ENCODE assay signal across 8 cellular contexts in genomic region chr6:28657756-28658465, GRCh38.
DNase-seq lines count a peak whose midpoint lies in the region; ATAC-seq, FAIRE-seq and TF ChIP-seq lines count a peak whose summit lies in the region.

No MANE protein-coding gene starts in this region.

- H3K4me2 ChIP-seq in H1 (ENCODE audit: insufficient read depth in 1 of 2, low read depth in 2 of 2, low read length in 2 of 2) = peak overlapping the region; percentile 62 to 86

- H3K9me3 ChIP-seq in HEK293 (ENCODE audit: control insufficient read depth, insufficient read depth, low read depth, low read length) = no peaks in the 10 kb centered on the region
- no peaks in the 10 kb centered on the region for H3K9me3 ChIP-seq in H1 (ENCODE audit: insufficient read depth in 2 of 2, low read depth in 1 of 2, low read length in 1 of 2)

- WGBS in H1 (ENCODE audit: extremely low coverage in 1 of 2, insufficient coverage in 1 of 2, insufficient read length in 1 of 2, insufficient replicate concordance in 2 of 2, low coverage in 1 of 2, low lambda C conversion rate in 2 of 2, missing lambda C conversion rate in 1 of 2), 2 experiments = 4% methylated on average over 27 of the region's 27 CpGs; no CpG with 5 or more reads in 1 of the 2 experiments

- no peak overlapping the region for H4K5ac ChIP-seq in H1 (ENCODE audit: insufficient read length, low read depth, low read length)

- no peak overlapping the region for H3K4ac ChIP-seq in H1 (replicated peaks; ENCODE audit: insufficient read length, low read depth, low read length)

- DNase-seq in COR-L47 (lab: John Stamatoyannopoulos, UW) (peak; percentile 26), NCI-H2227 treated with DMSO at 0.1 percent for 48 hours (lab: John Stamatoyannopoulos, UW) (peak; percentile 83), H1 (ENCODE audit: low read depth in 1 of 2, low spot score in 2 of 2) (peak in 1 of 2 experiments; percentile 68), mesothelial cell of epicardium (ENCODE audit: low spot score in 2 of 2, unreplicated experiment in 2 of 2) (peak in 1 of 2 experiments; percentile 66), amniotic stem cell (lab: John Stamatoyannopoulos, UW) (no peak)
- peak; percentile 69 to 79 for DNase-seq in activated CD4-positive, alpha-beta T cell treated with anti-CD3 and anti-CD28 coated beads, Interleukin-2, amount 50 U/mL, for 48 hours
- peak; percentile 65 for DNase-seq in stimulated activated naive CD8-positive, alpha-beta T cell treated with anti-CD3 and anti-CD28 coated beads, Interleukin-15, Interleukin-2, amounts not matched to agents 100 U/mL and 50 U/mL, for 24 hours

- H2AK5ac ChIP-seq in H1 (ENCODE audit: low read depth, low read length) = no peak overlapping the region

- H2BK120ac ChIP-seq in H1 (replicated peaks; ENCODE audit: low read depth, low read length) = no peak overlapping the region

- H3K4me1 ChIP-seq in HEK293 (ENCODE audit: control insufficient read depth, insufficient read depth, low read length) (peaks cover 9% of the 10 kb centered on the region; the same call in 1 of the 2 replicates), H1 (replicated peaks in 1 of 4; ENCODE audit: control insufficient read depth in 3 of 4, insufficient read depth in 4 of 4, low read length in 3 of 4) (no peaks in the 10 kb centered on the region)

- H3K36me3 ChIP-seq in HEK293 (ENCODE audit: control insufficient read depth in 2 of 2, insufficient read depth in 1 of 2, low read length in 2 of 2) (no peaks in the 10 kb centered on the region), H1 (ENCODE audit: control insufficient read depth in 2 of 4, insufficient read depth in 4 of 4, low read length in 3 of 4) (no peaks in the 10 kb centered on the region)

- H3K4me3 ChIP-seq in HEK293 (ENCODE audit: low read depth, low read length) (peak overlapping the region; percentile 64), H1 (ENCODE audit: extremely low read depth in 1 of 4, insufficient read depth in 2 of 4, low read depth in 3 of 4, low read length in 4 of 4) (peak overlapping the region; percentile 70 to 97 (median 81))

- H2BK20ac ChIP-seq in H1 (ENCODE audit: low read length) = no peak overlapping the region

- no peak overlapping the region for H2BK12ac ChIP-seq in H1 (ENCODE audit: low read depth, low read length)

- H2BK5ac ChIP-seq in H1 (ENCODE audit: low read depth, low read length) = no peak overlapping the region

- H3K14ac ChIP-seq in H1 (ENCODE audit: insufficient read length) = no peak overlapping the region

- peak overlapping the region; percentile 92 for H2AFZ ChIP-seq in H1 (ENCODE audit: low read length)

- TF ChIP-seq EP300 in H1 (IDR thresholded peaks at IDR 0.05; ENCODE audit: borderline replicate concordance in 1 of 2, low read depth in 2 of 2, low read length in 2 of 2) = no peak

- no peak overlapping the region for H4K8ac ChIP-seq in H1 (ENCODE audit: extremely low read depth, insufficient read depth, low read length)

- POLR2A ChIA-PET in HEK293 (lab: Yijun Ruan, JAX) = interaction anchor here (1.3 to 1.7 kb wide), 3 partner anchors 16 to 71 kb away, joined by 4 to 6 read pairs (median 4); a partner anchor contains a TSS
- POLR2A ChIA-PET in H1 (lab: Charles Lee; ENCODE audit: partially characterized antibody) = interaction anchor here (0.7 kb wide), 1 partner anchor 25 kb away, joined by 3 read pairs; no protein-coding TSS in a partner anchor

- H4K20me1 ChIP-seq in H1 (replicated peaks in 1 of 2; ENCODE audit: control insufficient read depth in 1 of 2, insufficient read depth in 2 of 2, low read length in 2 of 2) = no peaks in the 10 kb centered on the region

- H3K9ac ChIP-seq in H1 (replicated peaks in 1 of 4; ENCODE audit: extremely low read depth in 1 of 4, low read depth in 3 of 4, low read length in 3 of 4) = peak overlapping the region; percentile 39 to 45 (median 42); a peak in 6 of 7 replicates

- no peak overlapping the region for H4K91ac ChIP-seq in H1 (replicated peaks; ENCODE audit: insufficient read length, low read length)

- no peaks in the 10 kb centered on the region for H3K36me3 Mint-ChIP-seq in mesothelial cell of epicardium

- FAIRE-seq in H1 (lab: Jason Lieb, UNC) = peak; percentile 36

- no peak overlapping the region for H3K23ac ChIP-seq in H1 (ENCODE audit: insufficient read length)

- H3K9me3 Mint-ChIP-seq in mesothelial cell of epicardium = no peaks in the 10 kb centered on the region

- peak overlapping the region; percentile 89 for H3K27ac Mint-ChIP-seq in mesothelial cell of epicardium

- ATAC-seq in stimulated activated naive CD8-positive, alpha-beta T cell treated with anti-CD3 and anti-CD28 coated beads, Interleukin-15, Interleukin-2, amounts not matched to agents 100 U/mL and 50 U/mL, for 24 hours = peak; percentile 99

- H3K4me3 Mint-ChIP-seq in mesothelial cell of epicardium = peak overlapping the region; percentile 85

- no peaks in the 10 kb centered on the region for H3K79me2 ChIP-seq in H1 (ENCODE audit: control insufficient read depth in 1 of 2, insufficient read depth in 2 of 2, low read length in 2 of 2)

- no peak overlapping the region for H2BK15ac ChIP-seq in H1 (ENCODE audit: low read length)

- TF ChIP-seq POLR2A in H1 (IDR thresholded peaks at IDR 0.05; ENCODE audit: control extremely low read depth in 1 of 2, low read depth in 2 of 2, low read length in 2 of 2) = no peak

- peaks cover 10% of the 10 kb centered on the region; the same call in 1 of the 2 replicates for H3K23me2 ChIP-seq in H1 (ENCODE audit: low read depth, low read length)

- no peak overlapping the region for H3K18ac ChIP-seq in H1 (ENCODE audit: extremely low read depth, low read length)

- TF ChIP-seq CTCF in HEK293 (tag by site-specific recombination; IDR thresholded peaks at IDR 0.05) (no peak), H1 (IDR thresholded peaks at IDR 0.05; ENCODE audit: control extremely low read depth in 1 of 3, insufficient read depth in 1 of 3, low read depth in 1 of 3, low read length in 3 of 3) (no peak), mesothelial cell of epicardium (IDR thresholded peaks at IDR 0.05; ENCODE audit: unreplicated experiment) (no peak)

- H3K79me1 ChIP-seq in H1 (ENCODE audit: low read depth, low read length) = no peaks in the 10 kb centered on the region

- H3K27ac ChIP-seq in HEK293 (ENCODE audit: extremely low read depth, low read depth, low read length) (no peak overlapping the region), H1 (ENCODE audit: low read depth, low read length) (no peak overlapping the region)

- peaks cover 0 to 5% (median 2%) of the 10 kb centered on the region in 4 experiments; a peak in 4 of 7 replicates for H3K27me3 ChIP-seq in H1 (replicated peaks in 1 of 4; ENCODE audit: control insufficient read depth in 3 of 4, extremely low read depth in 1 of 4, insufficient read depth in 3 of 4, low read length in 3 of 4)

- TF ChIP-seq RAD21 in H1 (IDR thresholded peaks at IDR 0.05 in 1 of 2, conservative IDR thresholded peaks at IDR 0.05 in 1 of 2; ENCODE audit: low read depth in 2 of 2, low read length in 2 of 2) = no peak

- CTCF ChIA-PET in HEK293 (lab: Yijun Ruan, JAX) = interaction anchor here (0.5 to 2.9 kb wide), 6 partner anchors 10 to 1496 kb away, joined by 3 to 13 read pairs (median 5); no protein-coding TSS in a partner anchor
- CTCF ChIA-PET in H1 (lab: Charles Lee; ENCODE audit: partially characterized antibody) = interaction anchor here (0.6 to 1.2 kb wide), 2 partner anchors 21 to 203 kb away, joined by 3 to 5 read pairs; no protein-coding TSS in a partner anchor

- peaks cover 8% of the 10 kb centered on the region for H3K4me1 Mint-ChIP-seq in mesothelial cell of epicardium

- peaks cover 19% of the 10 kb centered on the region for H3K27me3 Mint-ChIP-seq in mesothelial cell of epicardium (ENCODE audit: low read depth)

- H3K56ac ChIP-seq in H1 (replicated peaks; ENCODE audit: insufficient read length, low read depth, low read length) = no peak overlapping the region

TF ChIP-seq in HEK293, 187 proteins besides CTCF, POLR2A, EP300 and RAD21 (continues in another document):
- TF ChIP-seq PRDM4 (tag by site-specific recombination; IDR thresholded peaks at IDR 0.05) (no peak), SETDB1 (IDR thresholded peaks at IDR 0.05; ENCODE audit: insufficient read length, low read length) (peak; percentile 70)

TF ChIP-seq in H1, 55 proteins besides CTCF, POLR2A, EP300 and RAD21 (continues in another document):
- no peak for TF ChIP-seq KDM5A (IDR thresholded peaks at IDR 0.05; ENCODE audit: low read length)
- TF ChIP-seq E2F6 (IDR thresholded peaks at IDR 0.05) = no peak
- TF ChIP-seq GTF2F1 (IDR thresholded peaks at IDR 0.05; ENCODE audit: borderline replicate concordance, low read depth, low read length) = no peak
- TF ChIP-seq ATF3 (IDR thresholded peaks at IDR 0.05; ENCODE audit: insufficient read depth, low read depth, low read length) = no peak
- TF ChIP-seq SP4 (IDR thresholded peaks at IDR 0.05; ENCODE audit: low read length) = no peak
- TF ChIP-seq JUN (IDR thresholded peaks at IDR 0.05; ENCODE audit: low read depth, low read length) = no peak
- peak; percentile 48 for TF ChIP-seq KDM4A (IDR thresholded peaks at IDR 0.05; ENCODE audit: low read depth, low read length, severe bottlenecking)
- TF ChIP-seq MAFK (IDR thresholded peaks at IDR 0.05; ENCODE audit: low read depth, low read length) = peak; percentile 86; the same call in 1 of the 2 replicates
- TF ChIP-seq CREB1 (IDR thresholded peaks at IDR 0.05) = no peak
- TF ChIP-seq JUND (IDR thresholded peaks at IDR 0.05; ENCODE audit: low read length) = no peak
- peak; percentile 100 for TF ChIP-seq TBP (IDR thresholded peaks at IDR 0.05; ENCODE audit: low read depth, low read length)
- TF ChIP-seq PHF8 (conservative IDR thresholded peaks at IDR 0.05; ENCODE audit: low read depth, low read length) = no peak; the same call in 1 of the 2 replicates
- peak; percentile 74 for TF ChIP-seq TEAD4 (IDR thresholded peaks at IDR 0.05; ENCODE audit: low read depth, low read length)
- no peak for TF ChIP-seq SUZ12 (IDR thresholded peaks at IDR 0.05; ENCODE audit: low read length)
- TF ChIP-seq CEBPB (IDR thresholded peaks at IDR 0.05; ENCODE audit: low read depth, low read length) = peak; percentile 48; the same call in 1 of the 2 replicates
- TF ChIP-seq TAF1 (IDR thresholded peaks at IDR 0.05; ENCODE audit: low read depth, low read length) = 0 out of 2 replicates have a peak, but pooled peaks have one; percentile 22
- no peak for TF ChIP-seq NRF1 (IDR thresholded peaks at IDR 0.05; ENCODE audit: low read depth, low read length)
- TF ChIP-seq BACH1 (IDR thresholded peaks at IDR 0.05; ENCODE audit: low read length) = no peak
